In the genomic region with DNA sequence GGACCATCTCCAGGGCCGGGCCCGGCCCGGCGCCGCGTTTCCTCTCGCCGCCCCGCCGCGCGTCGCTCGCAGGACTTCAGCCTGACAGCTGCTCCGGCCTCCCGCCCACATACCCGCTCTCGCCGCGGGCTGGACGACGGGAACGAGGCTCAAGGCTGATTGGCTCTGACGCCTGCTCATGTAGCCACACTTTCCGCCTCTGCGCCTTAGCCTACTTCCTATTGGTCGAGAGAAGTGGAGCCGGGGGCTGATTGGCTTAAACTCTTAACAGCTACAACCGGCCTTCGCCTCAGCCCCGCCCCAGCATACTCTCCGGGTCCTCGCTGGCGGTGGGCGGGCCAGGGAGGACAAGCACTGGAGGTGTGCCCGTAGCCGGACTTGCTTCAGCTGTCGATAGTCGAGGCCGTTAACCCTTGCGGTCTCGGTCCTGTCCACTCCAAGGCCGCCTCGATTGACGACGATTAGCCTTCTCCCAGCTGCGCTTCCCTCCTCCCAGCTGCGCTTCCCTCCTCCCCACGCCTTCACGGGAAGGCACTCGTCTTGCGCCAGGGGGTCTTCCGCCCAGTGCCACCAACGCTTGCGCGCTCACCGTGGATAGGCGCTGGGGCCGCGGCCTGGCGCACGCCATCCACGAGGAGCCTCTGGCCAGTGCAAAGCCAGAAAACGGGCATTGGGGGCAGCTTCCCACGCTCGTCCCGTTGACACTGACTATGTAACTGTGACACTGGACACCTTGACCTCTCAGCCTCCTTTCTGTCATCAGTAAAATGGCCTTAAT, we compare ENCODE assay signal across 8 cellular contexts.
DNase-seq lines count a peak whose midpoint lies in the region; ATAC-seq lines count a peak whose summit lies in the region.

A gene (minus strand): TSS at position 86 of the 778 bp plus-strand sequence. CDS start 79 bp downstream, at position 7.

- no peaks in the 10 kb centered on the region for H3K9me3 Mint-ChIP-seq in central memory CD8-positive, alpha-beta T cell

- peak within 1 kb of the TSS; percentile 96 for H3K27ac Mint-ChIP-seq in central memory CD8-positive, alpha-beta T cell (ENCODE audit: low read depth)

- peaks cover 20% of the 10 kb centered on the region for H3K36me3 Mint-ChIP-seq in central memory CD8-positive, alpha-beta T cell (ENCODE audit: insufficient read depth)

- peak; percentile 90 for ATAC-seq in GM19023 (IDR thresholded peaks at IDR 0.05; ENCODE audit: unreplicated experiment)
- peak; percentile 92 for ATAC-seq in HG03280 (IDR thresholded peaks at IDR 0.05; ENCODE audit: unreplicated experiment)
- peak; percentile 83 for ATAC-seq in central memory CD8-positive, alpha-beta T cell (replicated peaks; ENCODE audit: extremely low read depth, poor library complexity, severe bottlenecking)

- DNase-seq in AG08396 (ENCODE audit: low spot score) (peak; percentile 99), NCI-H345 treated with DMSO at 0.1 percent for 48 hours (lab: John Stamatoyannopoulos, UW; ENCODE audit: unreplicated experiment) (peak; percentile 98), iris pigment epithelial cell (ENCODE audit: low read depth) (peak; percentile 100)
- DNase-seq in activated CD4-positive, CD25-positive, alpha-beta regulatory T cell treated with anti-CD3 and anti-CD28 coated beads, Interleukin-2, amount 50 U/mL, for 16 hours (ENCODE audit: low read depth, low spot score) = peak; percentile 96
- peak; percentile 87 to 91 for DNase-seq in central memory CD8-positive, alpha-beta T cell (ENCODE audit: low spot score in 2 of 2)
- peak; percentile 89 for DNase-seq in stimulated activated CD4-positive, alpha-beta T cell treated with anti-CD3 and anti-CD28 coated beads, Interleukin-12 subunit alpha, Interleukin-12 subunit beta, amount 100 ng/mL, for 24 hours (ENCODE audit: low read depth in 2 of 2)

- H3K4me3 Mint-ChIP-seq in central memory CD8-positive, alpha-beta T cell = peak within 1 kb of the TSS; percentile 97

- H3K4me1 Mint-ChIP-seq in central memory CD8-positive, alpha-beta T cell = peaks cover 34% of the 10 kb centered on the region

- H3K27me3 Mint-ChIP-seq in central memory CD8-positive, alpha-beta T cell = no peaks in the 10 kb centered on the region

Comparison
In these comparisons a context has a peak if more than half of its experiments do, and no peak if none do; other contexts are left out.
1. Peak in every context shown above with its lines: DNase-seq and ATAC-seq.